ENCODE assay signal across 12 cellular contexts in genomic region chr13:80010846-80011245, GRCh38.
"Had no signal": no experiment of that assay in that cellular context is flagged by ENCODE, and none has a peak within 500 bp of the region (broad histone marks: within the 10 kb centered on the region; RNA-seq: fewer than 3 reads in every experiment).

No MANE protein-coding gene starts in this region.

- H3K9ac ChIP-seq: parathyroid adenoma had no signal

- H3K27me3 ChIP-seq: gastrocnemius medialis, SJCRH30 had no signal

- H3K27ac Mint-ChIP-seq: activated CD4-positive, alpha-beta T cell treated with anti-CD3 and anti-CD28 coated beads, Interleukin-2, amount 10 ng/mL, durations not matched to agents 7 days and 5 days; activated naive CD4-positive, alpha-beta T cell treated with anti-CD3 and anti-CD28 coated beads, Interleukin-2, amount 50 U/mL, for 24 hours; stimulated activated naive CD8-positive, alpha-beta T cell treated with anti-CD3 and anti-CD28 coated beads, Interleukin-15, Interleukin-2, amounts not matched to agents 100 ng/mL and 50 ng/mL, for 24 hours had no signal

- H3K27me3 Mint-ChIP-seq: activated CD4-positive, alpha-beta T cell treated with anti-CD3 and anti-CD28 coated beads, Interleukin-2, amount 10 ng/mL, durations not matched to agents 7 days and 5 days; activated naive CD4-positive, alpha-beta T cell treated with anti-CD3 and anti-CD28 coated beads, Interleukin-2, amount 50 U/mL, for 24 hours; stimulated activated naive CD8-positive, alpha-beta T cell treated with anti-CD3 and anti-CD28 coated beads, Interleukin-15, Interleukin-2, amounts not matched to agents 100 ng/mL and 50 ng/mL, for 24 hours had no signal

- DNase-seq: activated CD4-positive, alpha-beta T cell treated with anti-CD3 and anti-CD28 coated beads, Interleukin-2, amount 10 ng/mL, durations not matched to agents 7 days and 5 days; activated CD4-positive, CD25-positive, alpha-beta regulatory T cell; activated effector memory CD4-positive, alpha-beta T cell treated with Interleukin-2 at 50 U/mL for 16 hours; amniotic stem cell; gastrocnemius medialis; left colon; SJCRH30; stimulated activated CD4-positive, alpha-beta T cell treated with anti-CD3 and anti-CD28 coated beads, Interleukin-2, amount 100 ng/mL, for 24 hours had no signal

- H3K36me3 ChIP-seq: gastrocnemius medialis, SJCRH30 had no signal

- H3K4me1 ChIP-seq: parathyroid adenoma had no signal

- H3K4me3 ChIP-seq: gastrocnemius medialis, SJCRH30 had no signal

- H3K27ac ChIP-seq: parathyroid adenoma, SJCRH30 had no signal

- H3K4me3 Mint-ChIP-seq: activated CD4-positive, alpha-beta T cell treated with anti-CD3 and anti-CD28 coated beads, Interleukin-2, amount 10 ng/mL, durations not matched to agents 7 days and 5 days; activated naive CD4-positive, alpha-beta T cell treated with anti-CD3 and anti-CD28 coated beads, Interleukin-2, amount 50 U/mL, for 24 hours; nephron; stimulated activated naive CD8-positive, alpha-beta T cell treated with anti-CD3 and anti-CD28 coated beads, Interleukin-15, Interleukin-2, amounts not matched to agents 100 ng/mL and 50 ng/mL, for 24 hours had no signal

- H3K9me3 Mint-ChIP-seq: activated CD4-positive, alpha-beta T cell treated with anti-CD3 and anti-CD28 coated beads, Interleukin-2, amount 10 ng/mL, durations not matched to agents 7 days and 5 days; activated naive CD4-positive, alpha-beta T cell treated with anti-CD3 and anti-CD28 coated beads, Interleukin-2, amount 50 U/mL, for 24 hours; stimulated activated naive CD8-positive, alpha-beta T cell treated with anti-CD3 and anti-CD28 coated beads, Interleukin-15, Interleukin-2, amounts not matched to agents 100 ng/mL and 50 ng/mL, for 24 hours had no signal

- H3K36me3 Mint-ChIP-seq: activated naive CD4-positive, alpha-beta T cell treated with anti-CD3 and anti-CD28 coated beads, Interleukin-2, amount 50 U/mL, for 24 hours had no signal

- H2AFZ ChIP-seq: parathyroid adenoma had no signal

- H3K9me3 ChIP-seq: gastrocnemius medialis, SJCRH30 had no signal

- H3K4me1 Mint-ChIP-seq: activated CD4-positive, alpha-beta T cell treated with anti-CD3 and anti-CD28 coated beads, Interleukin-2, amount 10 ng/mL, durations not matched to agents 7 days and 5 days; activated naive CD4-positive, alpha-beta T cell treated with anti-CD3 and anti-CD28 coated beads, Interleukin-2, amount 50 U/mL, for 24 hours had no signal
